ENCODE assay signal across 21 cellular contexts in genomic region chr14:61864329-61864898, GRCh38. TPM values are rescaled to one million over a fixed set of nuclear protein-coding genes. Genes with fewer than 3 reads are reported as not detected.
DNase-seq lines count a peak whose midpoint lies in the region; ATAC-seq, FAIRE-seq and TF ChIP-seq lines count a peak whose summit lies in the region.
"Had no signal": no experiment of that assay in that cellular context is flagged by ENCODE, and none has a peak within 500 bp of the region (broad histone marks: within the 10 kb centered on the region; RNA-seq: fewer than 3 reads in every experiment).

No MANE protein-coding gene starts in this region.

- CTCF ChIA-PET in HepG2 (lab: Yijun Ruan, JAX; ENCODE audit: low intra/inter-chr PET ratio, low total read pairs), result no interaction called here
- CTCF ChIA-PET in GM12878 (lab: Yijun Ruan, JAX), result no interaction called here

- TF ChIP-seq POLR2A in HepG2 (IDR thresholded peaks at IDR 0.05; ENCODE audit: insufficient read depth in 1 of 2, low read depth in 2 of 2, low read length in 2 of 2) (no peak), right lobe of liver (IDR thresholded peaks at IDR 0.05) (no peak), GM12878 (IDR thresholded peaks at IDR 0.05; ENCODE audit: low read depth, low read length) (no peak)

- RAD21 ChIA-PET in GM12878 (lab: Charles Lee; ENCODE audit: unreplicated experiment), result no interaction called here

- H3K9me3 ChIP-seq in HepG2 (ENCODE audit: low read length) (no peaks in the 10 kb centered on the region), right lobe of liver (no peaks in the 10 kb centered on the region), GM12878 (replicated peaks; ENCODE audit: control insufficient read depth, insufficient read depth, low read length) (peaks cover under 1% of the 10 kb centered on the region)
- H3K9me3 ChIP-seq: BE2C had no signal

- FAIRE-seq in HepG2 (lab: Jason Lieb, UNC) (no peak), GM12878 (lab: Jason Lieb, UNC) (no peak)
- FAIRE-seq: A549, D721Med, G401.6, GM12892 had no signal

- H3K4me3 ChIP-seq in HepG2 (replicated peaks in 1 of 3; ENCODE audit: insufficient read depth in 1 of 3, low read depth in 2 of 3, low read length in 3 of 3), result no peak overlapping the region
- H3K4me3 ChIP-seq in right lobe of liver, result no peak overlapping the region
- no peak overlapping the region for H3K4me3 ChIP-seq in GM12878
- H3K4me3 ChIP-seq: A549, GM23248 had no signal

- H3K27me3 ChIP-seq in HepG2 (ENCODE audit: control insufficient read depth in 1 of 2, insufficient read depth in 2 of 2, low read length in 2 of 2) (no peaks in the 10 kb centered on the region), right lobe of liver (no peaks in the 10 kb centered on the region), GM12878 (replicated peaks in 1 of 2; ENCODE audit: control insufficient read depth in 2 of 2, insufficient read depth in 2 of 2, low read length in 1 of 2) (no peaks in the 10 kb centered on the region)

- 77% methylated on average over 18 of the region's 43 CpGs for WGBS in HepG2 (ENCODE audit: low lambda C conversion rate)
- no CpG with 5 or more reads among the region's 43 CpGs for WGBS in right lobe of liver (ENCODE audit: insufficient coverage, low coverage, low lambda C conversion rate, missing lambda C conversion rate)
- 96% methylated on average over 41 of the region's 43 CpGs for WGBS in GM12878 (ENCODE audit: insufficient coverage, insufficient replicate concordance, low lambda C conversion rate, missing lambda C conversion rate)

- H3K4me1 ChIP-seq in HepG2 (ENCODE audit: insufficient read depth, low read length), result peaks cover 12% of the 10 kb centered on the region
- H3K4me1 ChIP-seq in right lobe of liver, result no peaks in the 10 kb centered on the region
- H3K4me1 ChIP-seq in GM12878 (ENCODE audit: control insufficient read depth, insufficient read depth, low read length), result peaks cover 4% of the 10 kb centered on the region; the same call in 1 of the 2 replicates
- H3K4me1 ChIP-seq: BE2C had no signal

- BruUV-seq in HepG2 (replicated peaks; lab: Mats Ljungman, UMichigan) (no TSS peak), GM12878 (replicated peaks; lab: Mats Ljungman, UMichigan) (no TSS peak)

- no peak for ATAC-seq in HepG2
- ATAC-seq in right lobe of liver, result no peak
- no peak for ATAC-seq in GM12878
- no peak for ATAC-seq in GM21526 (IDR thresholded peaks at IDR 0.05; ENCODE audit: low FRiP score, unreplicated experiment)
- ATAC-seq in GM19455 (IDR thresholded peaks at IDR 0.05; ENCODE audit: unreplicated experiment), result no peak
- ATAC-seq: A549 had no signal

- H2AFZ ChIP-seq in HepG2 (ENCODE audit: low read length), result no peak overlapping the region
- H2AFZ ChIP-seq in GM12878 (ENCODE audit: control insufficient read depth, low read depth, low read length), result no peak overlapping the region
- H2AFZ ChIP-seq: GM23248 had no signal

- POLR2A ChIA-PET in HepG2 (lab: Yijun Ruan, JAX), result no interaction called here
- POLR2A ChIA-PET in GM12878 (lab: Charles Lee), result no interaction called here

- H4K20me1 ChIP-seq in HepG2 (ENCODE audit: insufficient read depth, low read length), result no peaks in the 10 kb centered on the region
- H4K20me1 ChIP-seq in GM12878 (ENCODE audit: control insufficient read depth, insufficient read depth), result no peaks in the 10 kb centered on the region

- intact Hi-C loops in HepG2 (cut with micrococcal nuclease; ENCODE audit: unreplicated experiment), result no loop called here
- intact Hi-C loops in right lobe of liver (cut with DNase I), result no loop called here
- intact Hi-C loops in GM12878 (cut with micrococcal nuclease; ENCODE audit: unreplicated experiment), result no loop called here

- DNase-seq in HepG2 (ENCODE audit: low spot score) (no peak), right lobe of liver (no peak), GM12878 (ENCODE audit: low read depth, low spot score) (no peak), left kidney (ENCODE audit: low read depth, low spot score) (peak; percentile 3), germinal center (ENCODE audit: low spot score) (no peak)
- DNase-seq: BE2C; CD4-positive, alpha-beta memory T cell; COR-L47; DMS153; DMS79 treated with DMSO at 0.1 percent for 48 hours; EL; GM23248; HCEC 1CT; HFFc6 had no signal

- no peak overlapping the region for H3K9ac ChIP-seq in HepG2 (ENCODE audit: insufficient read depth, low read depth, low read length)
- H3K9ac ChIP-seq in GM12878 (ENCODE audit: control insufficient read depth, insufficient read depth, low read length), result no peak overlapping the region
- H3K9ac ChIP-seq: GM23248 had no signal

- no peaks in the 10 kb centered on the region for H3K79me2 ChIP-seq in HepG2 (ENCODE audit: insufficient read depth, low read length)
- H3K79me2 ChIP-seq in GM12878 (ENCODE audit: control insufficient read depth, insufficient read depth, low read length), result no peaks in the 10 kb centered on the region

- no peak for TF ChIP-seq EP300 in HepG2 (IDR thresholded peaks at IDR 0.05; ENCODE audit: low read depth in 2 of 2, low read length in 2 of 2)
- TF ChIP-seq EP300 in HepG2 (CRISPR knock-in tag; IDR thresholded peaks at IDR 0.05; ENCODE audit: borderline replicate concordance), result no peak
- no peak for TF ChIP-seq EP300 in GM12878 (IDR thresholded peaks at IDR 0.05; ENCODE audit: borderline replicate concordance in 1 of 2, control insufficient read depth in 1 of 2, low read depth in 2 of 2, low read length in 2 of 2)

- H3K4me2 ChIP-seq in HepG2 (ENCODE audit: low read depth, low read length), result no peak overlapping the region
- H3K4me2 ChIP-seq in GM12878 (ENCODE audit: control insufficient read depth, insufficient read depth), result no peak overlapping the region
- H3K4me2 ChIP-seq: A549 had no signal

- TF ChIP-seq CTCF in HepG2 (CRISPR knock-in tag; IDR thresholded peaks at IDR 0.05) (no peak), right lobe of liver (IDR thresholded peaks at IDR 0.05) (no peak), GM12878 (IDR thresholded peaks at IDR 0.05 in 2 of 3, conservative IDR thresholded peaks at IDR 0.05 in 1 of 3; ENCODE audit: control insufficient read depth in 2 of 3, extremely low read depth in 1 of 3, insufficient read depth in 1 of 3, low read depth in 3 of 3, low read length in 3 of 3) (no peak)

- in situ Hi-C loops in HepG2 (cut with HindIII; ENCODE audit: extremely low pct_ligation_motif_present, low pct_unique_long_range_greater_than_20kb), result no loop called here
- in situ Hi-C loops in GM12878 (cut with MboI), result no loop called here

- SMC1A ChIA-PET in GM12878 (lab: Charles Lee; ENCODE audit: uncharacterized antibody, unreplicated experiment), result no interaction called here

- H3K36me3 ChIP-seq in HepG2 (replicated peaks in 1 of 2; ENCODE audit: control insufficient read depth in 1 of 2, insufficient read depth in 2 of 2, low read length in 2 of 2), result no peaks in the 10 kb centered on the region
- no peaks in the 10 kb centered on the region for H3K36me3 ChIP-seq in right lobe of liver
- no peaks in the 10 kb centered on the region for H3K36me3 ChIP-seq in GM12878 (ENCODE audit: control insufficient read depth in 2 of 2, insufficient read depth in 2 of 2, low read length in 1 of 2)
- H3K36me3 ChIP-seq: BE2C had no signal

- H3K27ac ChIP-seq in HepG2 (ENCODE audit: extremely low read length, insufficient read depth, low read length), result no peak overlapping the region
- H3K27ac ChIP-seq in right lobe of liver, result no peak overlapping the region
- no peak overlapping the region for H3K27ac ChIP-seq in GM12878 (ENCODE audit: control insufficient read depth, insufficient read depth)
- H3K27ac ChIP-seq: A549, C4-2B, GM23248 had no signal

- TF ChIP-seq RAD21 in HepG2 (CRISPR knock-in tag; IDR thresholded peaks at IDR 0.05) (no peak), GM12878 (IDR thresholded peaks at IDR 0.05; ENCODE audit: insufficient read depth, low read depth, low read length) (no peak)

RNA-seq across cellular contexts. Expression of gene SYT16, which starts 51.9 kb away (rescaled TPM):
- total RNA-seq in HepG2 (2016; rRNA removed; fragmentation: Illumina TruSeq; extraction: Trizol) (0.03 TPM in 1 of 2 replicates, not detected in the other), right lobe of liver (under 1 TPM in 1 of 6 experiments, not detected in 5; 0.02 TPM), GM12878 (2014; rRNA removed) (under 0.01 and 0.16 TPM in 2 replicates), GM12878 (2014; rRNA removed; fragmentation: Illumina TruSeq; extraction: Trizol) (0.13 and 0.14 TPM in 2 replicates), GM12878 (2021) (0.08 and 0.16 TPM in 2 replicates)
- not detected in 2 replicates for total RNA-seq in HepG2 (2016; cell fraction: cytosol; rRNA removed; fragmentation: Illumina TruSeq; extraction: Trizol; ENCODE audit: low read depth)
- 0.03 TPM in 1 of 2 replicates, not detected in the other for total RNA-seq in HepG2 (2016; cell fraction: insoluble cytoplasmic fraction; rRNA removed; fragmentation: Illumina TruSeq; extraction: Trizol)
- total RNA-seq in HepG2 (2016; cell fraction: membrane; rRNA removed; fragmentation: Illumina TruSeq; extraction: Trizol), result not detected in 2 replicates
- total RNA-seq in HepG2 (2016; cell fraction: nucleus; rRNA removed; fragmentation: Illumina TruSeq; extraction: Trizol), result not detected in 2 replicates
- polyA plus RNA-seq in HepG2 (2011; rRNA removed) (not detected in 2 replicates), GM12878 (2011; rRNA removed) (0.04 and 0.09 TPM in 2 replicates), GM12878 (2014; fragmentation: Illumina TruSeq; extraction: Trizol) (0.06 and 0.10 TPM in 2 replicates), GM12878 (2014; fragmentation: Nextera tagmentation; extraction: Ambion mirVana) (under 1 TPM; 0.04 to 0.11 TPM), GM12878 (2014; rRNA removed) (0.05 and 0.09 TPM in 2 replicates), GM12878 (2016; fragmentation: Nextera tagmentation; extraction: Ambion mirVana) (under 1 TPM in 1 of 2 experiments, not detected in 1; 0.08 TPM)
- under 0.01 TPM in 1 of 2 replicates, not detected in the other for polyA plus RNA-seq in HepG2 (2011; cell fraction: cytosol; rRNA removed)
- not detected in 2 replicates for polyA plus RNA-seq in HepG2 (2011; cell fraction: nucleus; rRNA removed)
- polyA plus RNA-seq in HepG2 (2012), result not detected in 2 replicates
- polyA plus RNA-seq in HepG2 (2016; cell fraction: cytosol; fragmentation: Illumina TruSeq; extraction: Trizol; ENCODE audit: low read depth), result not detected in 2 replicates
- polyA plus RNA-seq in HepG2 (2016; cell fraction: insoluble cytoplasmic fraction; fragmentation: Illumina TruSeq; extraction: Trizol; ENCODE audit: low read depth), result not detected in 2 replicates
- polyA plus RNA-seq in HepG2 (2016; cell fraction: membrane; fragmentation: Illumina TruSeq; extraction: Trizol; ENCODE audit: low read depth), result not detected in 2 replicates
- polyA plus RNA-seq in HepG2 (2016; cell fraction: nucleus; fragmentation: Illumina TruSeq; extraction: Trizol; ENCODE audit: insufficient read depth, low read depth), result not detected in 2 replicates
- not detected in 2 replicates for polyA minus RNA-seq in HepG2 (2011; rRNA and poly(A)+ RNA removed; ENCODE audit: low replicate concordance)
- polyA minus RNA-seq in HepG2 (2011; cell fraction: cytosol; rRNA and poly(A)+ RNA removed), result not detected in 2 replicates
- polyA minus RNA-seq in HepG2 (2011; cell fraction: nucleus; rRNA and poly(A)+ RNA removed), result under 0.01 TPM in 2 replicates
- 0.54 and 1.2 TPM in 2 replicates for total RNA-seq in GM12878 (2013; cell fraction: nucleolus; rRNA removed)
- polyA plus RNA-seq in GM12878 (2011; ENCODE audit: low read depth), result 0.01 TPM
- polyA plus RNA-seq in GM12878 (2011; cell fraction: cytosol; rRNA removed), result under 0.01 and 0.01 TPM in 2 replicates
- polyA plus RNA-seq in GM12878 (2011; cell fraction: nucleus; rRNA removed), result 0.06 and 0.15 TPM in 2 replicates
- 0.03 and 0.07 TPM in 2 replicates for polyA plus RNA-seq in GM12878 (2012)
- polyA minus RNA-seq in GM12878 (2011; rRNA and poly(A)+ RNA removed), result 0.05 and 0.07 TPM in 2 replicates
- not detected in 2 replicates for polyA minus RNA-seq in GM12878 (2011; cell fraction: cytosol; rRNA and poly(A)+ RNA removed)
- 0.10 and 0.24 TPM in 2 replicates for polyA minus RNA-seq in GM12878 (2011; cell fraction: nucleus; rRNA and poly(A)+ RNA removed)
- total RNA-seq: CD4-positive, alpha-beta memory T cell had no signal
- polyA plus RNA-seq: CD4-positive, alpha-beta memory T cell had no signal

Comparison
In these comparisons a context has a peak if more than half of its experiments do, and no peak if none do; other contexts are left out.
1. Of the 75 proteins assayed by ChIP-seq in both HepG2 and GM12878: peak only in HepG2: none; only in GM12878: ZBTB33; in both: none; in neither: 74.